Comparison of ENCODE assay signal across 8 cellular contexts in genomic region chr2:38876407-38876806, GRCh38.
DNase-seq lines count a peak whose midpoint lies in the region; ATAC-seq and TF ChIP-seq lines count a peak whose summit lies in the region.

No MANE protein-coding gene starts in this region.

- no peak overlapping the region for H3K9ac ChIP-seq in iPS-15b (ENCODE audit: low read depth, low read length)

- no peak for ATAC-seq in stimulated activated naive CD8-positive, alpha-beta T cell treated with anti-CD3 and anti-CD28 coated beads, Interleukin-15, amount 100 ng/mL, for 72 hours
- ATAC-seq in HG03108 (IDR thresholded peaks at IDR 0.05; ENCODE audit: unreplicated experiment) (no peak), HG02588 (IDR thresholded peaks at IDR 0.05; ENCODE audit: unreplicated experiment) (no peak)

- no peaks in the 10 kb centered on the region for H3K9me3 ChIP-seq in iPS-15b (ENCODE audit: control insufficient read depth, insufficient read depth, low read length)

- no peaks in the 10 kb centered on the region for H3K27me3 Mint-ChIP-seq in stimulated activated naive CD8-positive, alpha-beta T cell treated with anti-CD3 and anti-CD28 coated beads, Interleukin-15, amount 100 ng/mL, for 72 hours

- H3K4me3 ChIP-seq in WI38 (ENCODE audit: low read depth, low read length): peak overlapping the region; percentile 77
- peak overlapping the region; percentile 98 for H3K4me3 ChIP-seq in iPS-15b (ENCODE audit: low read depth, low read length)

- DNase-seq in NCI-H82 (lab: John Stamatoyannopoulos, UW) (peak; percentile 24), NCI-H82 treated with DMSO at 0.1 percent for 48 hours (lab: John Stamatoyannopoulos, UW; ENCODE audit: unreplicated experiment) (no peak), NCI-H146 treated with DMSO at 0.1 percent for 48 hours (lab: John Stamatoyannopoulos, UW; ENCODE audit: unreplicated experiment) (no peak)
- DNase-seq in stimulated activated naive CD8-positive, alpha-beta T cell treated with anti-CD3 and anti-CD28 coated beads, Interleukin-15, amount 100 ng/mL, for 72 hours: no peak

- no peaks in the 10 kb centered on the region for H3K27me3 ChIP-seq in iPS-15b (ENCODE audit: control insufficient read depth, insufficient read depth, low read length)

- peak overlapping the region; percentile 99 for H3K27ac Mint-ChIP-seq in stimulated activated naive CD8-positive, alpha-beta T cell treated with anti-CD3 and anti-CD28 coated beads, Interleukin-15, amount 100 ng/mL, for 72 hours

- H3K9me3 Mint-ChIP-seq in stimulated activated naive CD8-positive, alpha-beta T cell treated with anti-CD3 and anti-CD28 coated beads, Interleukin-15, amount 100 ng/mL, for 72 hours: peaks cover 10 to 11% of the 10 kb centered on the region in 2 donors

- H3K4me1 ChIP-seq in iPS-15b (ENCODE audit: control insufficient read depth, insufficient read depth, low read length): no peaks in the 10 kb centered on the region

- peaks cover 34% of the 10 kb centered on the region for H3K4me1 Mint-ChIP-seq in stimulated activated naive CD8-positive, alpha-beta T cell treated with anti-CD3 and anti-CD28 coated beads, Interleukin-15, amount 100 ng/mL, for 72 hours

- peak overlapping the region; percentile 99 for H3K4me3 Mint-ChIP-seq in stimulated activated naive CD8-positive, alpha-beta T cell treated with anti-CD3 and anti-CD28 coated beads, Interleukin-15, amount 100 ng/mL, for 72 hours

- no peak for TF ChIP-seq CTCF in WI38 (IDR thresholded peaks at IDR 0.05; ENCODE audit: low read depth, low read length)

- H3K36me3 ChIP-seq in iPS-15b (ENCODE audit: control insufficient read depth, insufficient read depth, low read length): peaks cover 3% of the 10 kb centered on the region
